ENCODE assay signal across 27 cellular contexts in genomic region chr2:20171445-20171977, GRCh38. TPM values are rescaled to one million over a fixed set of nuclear protein-coding genes. Genes with fewer than 3 reads are reported as not detected.
DNase-seq lines count a peak whose midpoint lies in the region; ATAC-seq and TF ChIP-seq lines count a peak whose summit lies in the region.
"Had no signal": no experiment of that assay in that cellular context is flagged by ENCODE, and none has a peak within 500 bp of the region (broad histone marks: within the 10 kb centered on the region; RNA-seq: fewer than 3 reads in every experiment).

No MANE protein-coding gene starts in this region.

- no peak overlapping the region for H4K8ac ChIP-seq in neuronal stem cell (ENCODE audit: low read depth, low read length)

- no peak overlapping the region for H2BK120ac ChIP-seq in neuronal stem cell (ENCODE audit: low read depth, low read length)

- no peak overlapping the region for H2AK5ac ChIP-seq in neuronal stem cell (ENCODE audit: low read depth, low read length)

- no peak overlapping the region for H3K18ac ChIP-seq in neuronal stem cell (ENCODE audit: low read length)

- CTCF ChIA-PET in MCF 10A (lab: Yijun Ruan, JAX): interaction anchor here (0.6 to 1.5 kb wide), 2 partner anchors 51 to 252 kb away, joined by 3 read pairs; no protein-coding TSS in a partner anchor

- H3K27ac ChIP-seq in breast epithelium: peak overlapping the region; percentile 68 to 79
- H3K27ac ChIP-seq in esophagus squamous epithelium: peak overlapping the region; percentile 34 to 89 (median 86)
- no peak overlapping the region for H3K27ac ChIP-seq in neuronal stem cell (replicated peaks; ENCODE audit: low read length)
- H3K27ac ChIP-seq: body of pancreas, gastroesophageal sphincter, hepatocyte, neural progenitor cell, PC-9, sigmoid colon had no signal

- H3K27me3 Mint-ChIP-seq in MCF 10A (ENCODE audit: insufficient read depth, unreplicated experiment): no peaks in the 10 kb centered on the region
- H3K27me3 Mint-ChIP-seq: activated CD8-positive, alpha-beta T cell treated with anti-CD3 and anti-CD28 coated beads for 36 hours; memory B cell had no signal

- intact Hi-C loops in breast epithelium (cut with DNase I; ENCODE audit: low total_unique reads) (no loop called here), MCF 10A (cut with micrococcal nuclease) (no loop called here), esophagus squamous epithelium (cut with DNase I) (no loop called here)

- ATAC-seq in GM21526 (IDR thresholded peaks at IDR 0.05; ENCODE audit: low FRiP score, unreplicated experiment): no peak
- no peak for ATAC-seq in stimulated activated naive CD8-positive, alpha-beta T cell treated with anti-CD3 and anti-CD28 coated beads, Interleukin-15, Interleukin-2, amounts not matched to agents 100 U/mL and 50 U/mL, for 24 hours
- ATAC-seq: activated CD8-positive, alpha-beta T cell treated with anti-CD3 and anti-CD28 coated beads for 36 hours; body of pancreas; gastroesophageal sphincter; left cardiac atrium had no signal

- no TSS peak for BruUV-seq in MCF 10A (replicated peaks; lab: Mats Ljungman, UMichigan)

- H3K9me3 ChIP-seq in breast epithelium (no peaks in the 10 kb centered on the region), esophagus squamous epithelium (no peaks in the 10 kb centered on the region), neuronal stem cell (replicated peaks in 1 of 2; ENCODE audit: control insufficient read depth in 2 of 2, insufficient read depth in 1 of 2, low read depth in 1 of 2, low read length in 2 of 2) (no peaks in the 10 kb centered on the region)
- H3K9me3 ChIP-seq: body of pancreas, gastroesophageal sphincter, sigmoid colon had no signal

- H3K4ac ChIP-seq in neuronal stem cell (ENCODE audit: low read length): no peak overlapping the region

- H2BK12ac ChIP-seq in neuronal stem cell (ENCODE audit: low read length): no peak overlapping the region

- H4K91ac ChIP-seq in neuronal stem cell (ENCODE audit: low read depth, low read length, poor library complexity): no peak overlapping the region

- H2BK15ac ChIP-seq in neuronal stem cell (ENCODE audit: low read length): no peak overlapping the region

- H3K79me1 ChIP-seq in neuronal stem cell (ENCODE audit: low read depth, low read length): no peaks in the 10 kb centered on the region

- H3K27me3 ChIP-seq in breast epithelium (no peaks in the 10 kb centered on the region), esophagus squamous epithelium (no peaks in the 10 kb centered on the region), neuronal stem cell (ENCODE audit: control insufficient read depth in 3 of 3, insufficient read depth in 3 of 3, low read depth in 1 of 3, low read length in 3 of 3) (peaks cover 0 to 5% (median 0%) of the 10 kb centered on the region in 3 experiments)
- H3K27me3 ChIP-seq: body of pancreas, hepatocyte, neural progenitor cell, sigmoid colon had no signal

- no peaks in the 10 kb centered on the region for H3K36me3 Mint-ChIP-seq in MCF 10A (ENCODE audit: insufficient read depth, unreplicated experiment)
- H3K36me3 Mint-ChIP-seq: memory B cell, neural progenitor cell had no signal

- H3K36me3 ChIP-seq in breast epithelium (no peaks in the 10 kb centered on the region), esophagus squamous epithelium (no peaks in the 10 kb centered on the region), neuronal stem cell (replicated peaks in 1 of 2; ENCODE audit: control insufficient read depth in 2 of 2, insufficient read depth in 2 of 2, low read length in 2 of 2) (no peaks in the 10 kb centered on the region)
- H3K36me3 ChIP-seq: gastroesophageal sphincter, neural progenitor cell, sigmoid colon had no signal

- no peak overlapping the region for H3K27ac Mint-ChIP-seq in MCF 10A (ENCODE audit: low read depth, unreplicated experiment)
- H3K27ac Mint-ChIP-seq: activated CD8-positive, alpha-beta T cell treated with anti-CD3 and anti-CD28 coated beads for 36 hours; memory B cell; neural progenitor cell; T-helper 2 cell treated with Interferon-gamma antibody and Interleukin-4, amounts not matched to agents 5 μg/mL and 100 μg/mL, for 36 hours had no signal

- 50 to 77% methylated on average over 1 to 3 of the region's 3 CpGs for WGBS in esophagus squamous epithelium, 2 donors
- WGBS in neuronal stem cell (ENCODE audit: extremely low coverage in 2 of 2, insufficient read length in 2 of 2, insufficient replicate concordance in 1 of 2), 2 donors: no CpG with 5 or more reads among the region's 3 CpGs

- no peaks in the 10 kb centered on the region for H3K4me1 Mint-ChIP-seq in MCF 10A (ENCODE audit: insufficient read depth, unreplicated experiment)
- H3K4me1 Mint-ChIP-seq: memory B cell had no signal

- no peak overlapping the region for H2AFZ ChIP-seq in neuronal stem cell (ENCODE audit: low read length)
- H2AFZ ChIP-seq: hepatocyte, PC-9 had no signal

- no peak overlapping the region for H3K14ac ChIP-seq in neuronal stem cell (ENCODE audit: low read length)

- TF ChIP-seq POLR2A in breast epithelium (IDR thresholded peaks at IDR 0.05): no peak
- TF ChIP-seq POLR2A in esophagus squamous epithelium (IDR thresholded peaks at IDR 0.05): no peak

- no peak overlapping the region for H3K4me3 ChIP-seq in breast epithelium
- no peak overlapping the region for H3K4me3 ChIP-seq in esophagus squamous epithelium
- H3K4me3 ChIP-seq in neuronal stem cell (ENCODE audit: low read length in 2 of 2): no peak overlapping the region
- H3K4me3 ChIP-seq: body of pancreas, gastroesophageal sphincter, hepatocyte, neural progenitor cell, PC-9, sigmoid colon had no signal

- peak overlapping the region; percentile 9 for H3K23ac ChIP-seq in neuronal stem cell (ENCODE audit: low read depth, low read length, poor library complexity)

- H3K4me2 ChIP-seq in neuronal stem cell (ENCODE audit: insufficient read depth, low read length, poor library complexity, severe bottlenecking): no peak overlapping the region
- H3K4me2 ChIP-seq: hepatocyte, neural progenitor cell, PC-9 had no signal

- POLR2A ChIA-PET in MCF 10A (lab: Yijun Ruan, JAX): interaction anchor here (0.6 kb wide), 2 partner anchors 31 to 54 kb away, joined by 3 to 5 read pairs; no protein-coding TSS in a partner anchor

- H3K4me3 Mint-ChIP-seq in MCF 10A (ENCODE audit: unreplicated experiment): no peak overlapping the region
- H3K4me3 Mint-ChIP-seq: activated CD8-positive, alpha-beta T cell treated with anti-CD3 and anti-CD28 coated beads for 36 hours; memory B cell; neural progenitor cell; T-helper 2 cell treated with Interferon-gamma antibody and Interleukin-4, amounts not matched to agents 5 μg/mL and 100 μg/mL, for 36 hours had no signal

- H3K9ac ChIP-seq in neuronal stem cell (ENCODE audit: low read depth, low read length, poor library complexity): no peak overlapping the region
- H3K9ac ChIP-seq: neural progenitor cell had no signal

- H2BK5ac ChIP-seq in neuronal stem cell (ENCODE audit: low read length): no peak overlapping the region

- DNase-seq in breast epithelium (ENCODE audit: low spot score in 2 of 2) (no peak), MCF 10A (ENCODE audit: unreplicated experiment) (no peak), esophagus squamous epithelium (lab: John Stamatoyannopoulos, UW) (no peak), neuronal stem cell (ENCODE audit: low spot score) (no peak), NCI-H1930 (lab: John Stamatoyannopoulos, UW) (no peak), NCI-H1694 treated with DMSO at 0.1 percent for 48 hours (lab: John Stamatoyannopoulos, UW) (no peak)
- no peak for DNase-seq in stimulated activated naive CD8-positive, alpha-beta T cell treated with anti-CD3 and anti-CD28 coated beads, Interleukin-15, Interleukin-2, amounts not matched to agents 100 U/mL and 50 U/mL, for 24 hours
- DNase-seq: activated CD8-positive, alpha-beta T cell treated with anti-CD3 and anti-CD28 coated beads for 36 hours; activated naive CD4-positive, alpha-beta T cell treated with anti-CD3 and anti-CD28 coated beads, Interleukin-2, amount 50 U/mL, for 16 hours; DMS79 treated with DMSO at 0.1 percent for 48 hours; GF-D8; Karpas-422; left cardiac atrium; NCI-H1417 treated with DMSO at 0.1 percent for 48 hours; NCI-H345; PC-9; SHP77; sigmoid colon; stimulated activated CD4-positive, alpha-beta T cell treated with anti-CD3 and anti-CD28 coated beads, Interleukin-4, amount 100 ng/mL, for 4 hours; trophoblast cell had no signal

- H3K4me1 ChIP-seq in breast epithelium (no peaks in the 10 kb centered on the region), esophagus squamous epithelium (peaks cover 24 to 69% (median 26%) of the 10 kb centered on the region in 3 donors), neuronal stem cell (ENCODE audit: control insufficient read depth in 2 of 2, insufficient read depth in 1 of 2, low read depth in 1 of 2, low read length in 2 of 2) (peaks cover 9 to 15% of the 10 kb centered on the region in 2 donors)
- H3K4me1 ChIP-seq: body of pancreas, gastroesophageal sphincter, sigmoid colon had no signal

- no peak for TF ChIP-seq CTCF in breast epithelium (IDR thresholded peaks at IDR 0.05)
- TF ChIP-seq CTCF in MCF 10A (IDR thresholded peaks at IDR 0.05; ENCODE audit: unreplicated experiment): no peak
- TF ChIP-seq CTCF in esophagus squamous epithelium (IDR thresholded peaks at IDR 0.05): no peak

- no peaks in the 10 kb centered on the region for H3K9me3 Mint-ChIP-seq in MCF 10A (ENCODE audit: unreplicated experiment)
- H3K9me3 Mint-ChIP-seq: activated CD8-positive, alpha-beta T cell treated with anti-CD3 and anti-CD28 coated beads for 36 hours; memory B cell; neural progenitor cell; T-helper 2 cell treated with Interferon-gamma antibody and Interleukin-4, amounts not matched to agents 5 μg/mL and 100 μg/mL, for 36 hours had no signal

RNA-seq across cellular contexts. Expression of gene SDC1, which starts 53.4 kb away (rescaled TPM):
- total RNA-seq in breast epithelium (10 to 100 TPM in 2 of 3 donors, 1 to 10 TPM in 1; 2.6 to 51.8 (median 38.7) TPM), MCF 10A (2022) (214 and 232 TPM in 2 replicates), esophagus squamous epithelium (100 to 1,000 TPM; 355 to 757 (median 496) TPM)
- polyA plus RNA-seq in neuronal stem cell (2013, experiment 1 of 2): 45.3 TPM
- polyA plus RNA-seq in neuronal stem cell (2013, experiment 2 of 2): 48.1 TPM
